29 cellular contexts compared by ENCODE assay signal in the genomic region with DNA sequence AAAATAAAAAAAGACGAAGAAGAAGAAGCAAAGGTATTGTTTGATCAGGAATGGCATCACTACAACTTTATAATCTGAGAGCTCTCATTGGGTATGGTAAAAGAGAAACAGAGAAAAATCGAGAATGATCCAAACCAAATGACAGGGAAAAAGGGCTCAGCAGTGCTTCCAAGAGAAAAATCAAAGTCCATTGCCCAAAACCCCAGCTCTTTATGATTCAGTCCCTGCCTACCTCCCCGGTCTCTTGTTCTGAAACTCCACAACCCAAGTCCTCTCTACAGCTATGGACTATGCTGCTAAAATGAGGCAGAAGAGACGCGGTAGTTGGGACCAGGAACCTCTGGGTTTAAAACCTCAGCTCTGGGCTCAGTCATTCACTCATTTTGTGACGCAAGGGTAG.
"Had no signal": no experiment of that assay in that cellular context is flagged by ENCODE, and none has a peak within 500 bp of the region (broad histone marks: within the 10 kb centered on the region; RNA-seq: fewer than 3 reads in every experiment).

No MANE protein-coding gene starts in this region.

- H3K27ac ChIP-seq: colonic mucosa, coronary artery, dorsolateral prefrontal cortex, epithelial cell of prostate, esophagus muscularis mucosa, esophagus squamous epithelium, foreskin keratinocyte, gastrocnemius medialis, gastroesophageal sphincter, heart left ventricle, heart right ventricle had no signal

- H3K27me3 ChIP-seq: colonic mucosa, dorsolateral prefrontal cortex, esophagus muscularis mucosa, foreskin keratinocyte, gastrocnemius medialis, gastroesophageal sphincter, heart left ventricle, heart right ventricle had no signal

- FAIRE-seq: colon, endometrium, endothelial cell of umbilical vein, frontal cortex had no signal

- H3K9me3 Mint-ChIP-seq: dendritic cell treated with granulocyte-macrophage colony-stimulating factor and Interleukin-4, amounts not matched to agents 40 ng/mL and 50 ng/mL, for 4 days; endodermal cell had no signal

- H3K27me3 Mint-ChIP-seq: dendritic cell treated with granulocyte-macrophage colony-stimulating factor and Interleukin-4, amounts not matched to agents 40 ng/mL and 50 ng/mL, for 4 days; effector memory CD8-positive, alpha-beta T cell had no signal

- H3K4me1 ChIP-seq: colonic mucosa, esophagus muscularis mucosa, foreskin keratinocyte, gastroesophageal sphincter had no signal

- ATAC-seq: effector memory CD8-positive, alpha-beta T cell; esophagus mucosa; gastrocnemius medialis; gastroesophageal sphincter; heart left ventricle; heart right ventricle had no signal

- H3K4me3 Mint-ChIP-seq: dendritic cell treated with granulocyte-macrophage colony-stimulating factor and Interleukin-4, amounts not matched to agents 40 ng/mL and 50 ng/mL, for 4 days; effector memory CD8-positive, alpha-beta T cell; endodermal cell had no signal

- H3K36me3 ChIP-seq: colonic mucosa, esophagus muscularis mucosa, esophagus squamous epithelium, gastrocnemius medialis, gastroesophageal sphincter, heart left ventricle, heart right ventricle had no signal

- H3K4me3 ChIP-seq: colonic mucosa, coronary artery, dorsolateral prefrontal cortex, esophagus muscularis mucosa, esophagus squamous epithelium, gastrocnemius medialis, gastroesophageal sphincter, heart left ventricle, heart right ventricle had no signal

- H3K27ac Mint-ChIP-seq: dendritic cell treated with granulocyte-macrophage colony-stimulating factor and Interleukin-4, amounts not matched to agents 40 ng/mL and 50 ng/mL, for 4 days; effector memory CD8-positive, alpha-beta T cell; endodermal cell had no signal

- H3K9me3 ChIP-seq: colonic mucosa, esophagus muscularis mucosa, esophagus squamous epithelium, gastrocnemius medialis, gastroesophageal sphincter, heart left ventricle, heart right ventricle had no signal

- DNase-seq: colonic mucosa; cortex of kidney; dermis blood vessel endothelial cell; dorsolateral prefrontal cortex; effector CD4-positive, alpha-beta T cell; effector CD8-positive, alpha-beta T cell; effector memory CD4-positive, alpha-beta T cell; effector memory CD8-positive, alpha-beta T cell; endodermal cell; erythroblast; esophagus squamous epithelium; foreskin fibroblast; foreskin keratinocyte; foreskin melanocyte; gastrocnemius medialis; glutamatergic neuron; head of caudate nucleus; heart left ventricle; heart right ventricle had no signal
